Comparison of ENCODE assay signal across 16 cellular contexts in genomic region chr22:27612075-27612474, GRCh38.
DNase-seq lines count a peak whose midpoint lies in the region; ATAC-seq and TF ChIP-seq lines count a peak whose summit lies in the region.
"Had no signal": no experiment of that assay in that cellular context is flagged by ENCODE, and none has a peak within 500 bp of the region (broad histone marks: within the 10 kb centered on the region; RNA-seq: fewer than 3 reads in every experiment).

No MANE protein-coding gene starts in this region.

- H3K9ac ChIP-seq in BLaER1 treated with 17β-estradiol and CSF1 and Interleukin-3, amounts not matched to agents 10 nM and 100 nM, result peak overlapping the region in 7 of 11 experiments; percentile 30 to 65 (median 38); a peak in 12 of 22 replicates
- H3K9ac ChIP-seq in neuronal stem cell (ENCODE audit: low read depth, low read length, poor library complexity) (no peak overlapping the region), GM23248 (no peak overlapping the region)

- H3K27me3 Mint-ChIP-seq in activated T-cell treated with anti-CD3 and anti-CD28 coated beads, Interleukin-2, amount 50 U/mL, for 24 hours, result peaks cover 48% of the 10 kb centered on the region

- H3K18ac ChIP-seq in neuronal stem cell (ENCODE audit: low read length), result peak overlapping the region; percentile 96

- H2BK5ac ChIP-seq in neuronal stem cell (ENCODE audit: low read length), result peak overlapping the region; percentile 31

- no peaks in the 10 kb centered on the region for H3K36me3 ChIP-seq in BLaER1 treated with 17β-estradiol and CSF1 and Interleukin-3, amounts not matched to agents 10 nM and 100 nM
- H3K36me3 ChIP-seq in neuronal stem cell (replicated peaks in 1 of 2; ENCODE audit: control insufficient read depth in 2 of 2, insufficient read depth in 2 of 2, low read length in 2 of 2) (no peaks in the 10 kb centered on the region), GM23248 (ENCODE audit: low read depth) (no peaks in the 10 kb centered on the region)

- TF ChIP-seq CTCF in NB4 (IDR thresholded peaks at IDR 0.05; ENCODE audit: low read depth, low read length), result no peak

- no peak overlapping the region for H4K8ac ChIP-seq in neuronal stem cell (ENCODE audit: low read depth, low read length)

- no peak overlapping the region for H3K4me3 Mint-ChIP-seq in activated T-cell treated with anti-CD3 and anti-CD28 coated beads, Interleukin-2, amount 50 U/mL, for 24 hours
- H3K4me3 Mint-ChIP-seq: CD4-positive, alpha-beta memory T cell; HFFc6 had no signal

- WGBS in neuronal stem cell (ENCODE audit: extremely low coverage in 2 of 2, insufficient read length in 2 of 2, insufficient replicate concordance in 1 of 2), 2 donors, result no CpG with 5 or more reads among the region's 6 CpGs
- 76 to 88% methylated on average over 4 to 6 of the region's 6 CpGs for WGBS in GM23248 (ENCODE audit: low coverage in 1 of 2, low lambda C conversion rate in 2 of 2, missing lambda C conversion rate in 2 of 2), 2 experiments

- no peak overlapping the region for H3K4me3 ChIP-seq in BLaER1 treated with 17β-estradiol and CSF1 and Interleukin-3, amounts not matched to agents 10 nM and 100 nM
- H3K4me3 ChIP-seq in NB4 (ENCODE audit: low read depth, low read length), result no peak overlapping the region
- no peak overlapping the region for H3K4me3 ChIP-seq in neuronal stem cell (ENCODE audit: low read length in 2 of 2)
- H3K4me3 ChIP-seq in GM23248, result no peak overlapping the region

- H2BK12ac ChIP-seq in neuronal stem cell (ENCODE audit: low read length), result peak overlapping the region; percentile 95

- 0 out of 22 replicates have a peak, but pooled peaks cover 0 to 3% (median 0%) of the 10 kb centered on the region in 11 experiments for H3K27me3 ChIP-seq in BLaER1 treated with 17β-estradiol and CSF1 and Interleukin-3, amounts not matched to agents 10 nM and 100 nM
- H3K27me3 ChIP-seq in neuronal stem cell (ENCODE audit: control insufficient read depth in 3 of 3, insufficient read depth in 3 of 3, low read depth in 1 of 3, low read length in 3 of 3), result peaks cover 0 to 3% (median 0%) of the 10 kb centered on the region in 3 experiments
- peaks cover 9% of the 10 kb centered on the region for H3K27me3 ChIP-seq in GM23248 (replicated peaks; ENCODE audit: insufficient read depth)

- H3K9me3 ChIP-seq in BLaER1 treated with 17β-estradiol and CSF1 and Interleukin-3, amounts not matched to agents 10 nM and 100 nM (replicated peaks in 1 of 11), result no peaks in the 10 kb centered on the region
- H3K9me3 ChIP-seq in neuronal stem cell (replicated peaks in 1 of 2; ENCODE audit: control insufficient read depth in 2 of 2, insufficient read depth in 1 of 2, low read depth in 1 of 2, low read length in 2 of 2) (peaks cover 0 to 2% of the 10 kb centered on the region in 2 donors), GM23248 (ENCODE audit: low read depth) (no peaks in the 10 kb centered on the region)

- H3K9me2 ChIP-seq in GM23248 (ENCODE audit: insufficient read depth), result no peaks in the 10 kb centered on the region

- no peak for TF ChIP-seq POLR2A in NB4 (IDR thresholded peaks at IDR 0.05; ENCODE audit: extremely low read depth, insufficient read length)
- TF ChIP-seq POLR2A in GM18505 (IDR thresholded peaks at IDR 0.05; ENCODE audit: borderline replicate concordance, extremely low read depth, insufficient read depth, insufficient read length), result no peak

- no peaks in the 10 kb centered on the region for H3K9me3 Mint-ChIP-seq in activated T-cell treated with anti-CD3 and anti-CD28 coated beads, Interleukin-2, amount 50 U/mL, for 24 hours
- H3K9me3 Mint-ChIP-seq: HFFc6 had no signal

- peak overlapping the region; percentile 90 for H2BK120ac ChIP-seq in neuronal stem cell (ENCODE audit: low read depth, low read length)

- H3K4me1 ChIP-seq in BLaER1 treated with 17β-estradiol and CSF1 and Interleukin-3, amounts not matched to agents 10 nM and 100 nM, result peaks cover 12 to 87% (median 65%) of the 10 kb centered on the region in 10 experiments
- H3K4me1 ChIP-seq in neuronal stem cell (ENCODE audit: control insufficient read depth in 2 of 2, insufficient read depth in 1 of 2, low read depth in 1 of 2, low read length in 2 of 2) (peaks cover 28 to 34% of the 10 kb centered on the region in 2 donors), GM23248 (ENCODE audit: insufficient read depth) (no peaks in the 10 kb centered on the region)

- peak overlapping the region; percentile 96 for H2AK5ac ChIP-seq in neuronal stem cell (ENCODE audit: low read depth, low read length)

- no peaks in the 10 kb centered on the region for H3K36me3 Mint-ChIP-seq in activated T-cell treated with anti-CD3 and anti-CD28 coated beads, Interleukin-2, amount 50 U/mL, for 24 hours (ENCODE audit: low read depth)
- H3K36me3 Mint-ChIP-seq: CD4-positive, alpha-beta memory T cell had no signal

- no peak overlapping the region for H3K4ac ChIP-seq in neuronal stem cell (ENCODE audit: low read length)

- H3K27ac ChIP-seq in BLaER1 treated with 17β-estradiol and CSF1 and Interleukin-3, amounts not matched to agents 10 nM and 100 nM, result peak overlapping the region in 9 of 11 experiments; percentile 11 to 76 (median 64); a peak in 16 of 22 replicates
- no peak overlapping the region for H3K27ac ChIP-seq in neuronal stem cell (replicated peaks; ENCODE audit: low read length)
- no peak overlapping the region for H3K27ac ChIP-seq in GM23248

- H4K91ac ChIP-seq in neuronal stem cell (ENCODE audit: low read depth, low read length, poor library complexity), result peak overlapping the region; percentile 82

- in situ Hi-C loops in GM23248 (cut with MboI), result no loop called here

- no peaks in the 10 kb centered on the region; a peak in 1 of 22 replicates for H4K20me1 ChIP-seq in BLaER1 treated with 17β-estradiol and CSF1 and Interleukin-3, amounts not matched to agents 10 nM and 100 nM
- no peaks in the 10 kb centered on the region for H4K20me1 ChIP-seq in GM23248 (ENCODE audit: insufficient read depth)

- no peak overlapping the region for H3K14ac ChIP-seq in neuronal stem cell (ENCODE audit: low read length)

- H3K4me1 Mint-ChIP-seq in activated T-cell treated with anti-CD3 and anti-CD28 coated beads, Interleukin-2, amount 50 U/mL, for 24 hours (ENCODE audit: low read depth), result no peaks in the 10 kb centered on the region
- H3K4me1 Mint-ChIP-seq: CD4-positive, alpha-beta memory T cell had no signal

- H2BK15ac ChIP-seq in neuronal stem cell (ENCODE audit: low read length), result peak overlapping the region; percentile 79

- H3K4me2 ChIP-seq in BLaER1 treated with 17β-estradiol and CSF1 and Interleukin-3, amounts not matched to agents 10 nM and 100 nM, result peak overlapping the region; percentile 47 to 85 (median 70)
- H3K4me2 ChIP-seq in neuronal stem cell (ENCODE audit: insufficient read depth, low read length, poor library complexity, severe bottlenecking), result no peak overlapping the region
- no peak overlapping the region for H3K4me2 ChIP-seq in GM23248 (ENCODE audit: unreplicated experiment)

- H3K79me2 ChIP-seq in GM23248 (ENCODE audit: insufficient read depth), result no peaks in the 10 kb centered on the region

- peak overlapping the region; percentile 36 for H3K23ac ChIP-seq in neuronal stem cell (ENCODE audit: low read depth, low read length, poor library complexity)

- DNase-seq in NB4 (ENCODE audit: low read depth) (peak; percentile 90), UCSD-AML1 (lab: John Stamatoyannopoulos, UW; ENCODE audit: unreplicated experiment) (peak; percentile 89), neuronal stem cell (ENCODE audit: low spot score) (no peak), mucosa of gallbladder (ENCODE audit: low spot score) (no peak), GM23248 (no peak)
- no peak for DNase-seq in activated T-cell treated with anti-CD3 and anti-CD28 coated beads, Interleukin-2, amount 50 U/mL, for 24 hours
- DNase-seq: CD4-positive, alpha-beta memory T cell; DND-41; GOT3; HFFc6; NCI-H1436; NCI-H2081; NCI-H510A treated with DMSO at 0.1 percent for 48 hours; SIG-M5 had no signal

- no peak for ATAC-seq in GM18505 (IDR thresholded peaks at IDR 0.05; ENCODE audit: unreplicated experiment)

- no peak overlapping the region for H3K27ac Mint-ChIP-seq in activated T-cell treated with anti-CD3 and anti-CD28 coated beads, Interleukin-2, amount 50 U/mL, for 24 hours
- H3K27ac Mint-ChIP-seq: CD4-positive, alpha-beta memory T cell; HFFc6 had no signal

- H3K79me1 ChIP-seq in neuronal stem cell (ENCODE audit: low read depth, low read length), result no peaks in the 10 kb centered on the region

- peak overlapping the region; percentile 8 for H2AFZ ChIP-seq in neuronal stem cell (ENCODE audit: low read length)
- H2AFZ ChIP-seq in GM23248, result no peak overlapping the region

- H3F3A ChIP-seq in GM23248 (ENCODE audit: insufficient read depth), result no peaks in the 10 kb centered on the region

Comparison
In these comparisons a context has a peak if more than half of its experiments do, and no peak if none do; other contexts are left out.
1. H3K27ac ChIP-seq: peak in BLaER1 treated with 17β-estradiol and CSF1 and Interleukin-3, amounts not matched to agents 10 nM and 100 nM (9 of 11); none in neuronal stem cell (single experiment) and GM23248 (single experiment).
2. H3K4me2 ChIP-seq: peak in BLaER1 treated with 17β-estradiol and CSF1 and Interleukin-3, amounts not matched to agents 10 nM and 100 nM (11 of 11); none in neuronal stem cell (single experiment) and GM23248 (single experiment).
3. H3K9ac ChIP-seq: peak in BLaER1 treated with 17β-estradiol and CSF1 and Interleukin-3, amounts not matched to agents 10 nM and 100 nM (7 of 11); none in neuronal stem cell (single experiment) and GM23248 (single experiment).
4. DNase-seq: peak in NB4 (single experiment) and UCSD-AML1 (single experiment); none in neuronal stem cell (single experiment), activated T-cell treated with anti-CD3 and anti-CD28 coated beads, Interleukin-2, amount 50 U/mL, for 24 hours (single experiment), mucosa of gallbladder (single experiment) and GM23248 (single experiment).